12 cellular contexts compared by ENCODE assay signal in genomic region chr19:54152878-54153524, GRCh38. TPM values are rescaled to one million over a fixed set of nuclear protein-coding genes. Genes with fewer than 3 reads are reported as not detected.
DNase-seq lines count a peak whose midpoint lies in the region; ATAC-seq and TF ChIP-seq lines count a peak whose summit lies in the region.
"Had no signal": no experiment of that assay in that cellular context is flagged by ENCODE, and none has a peak within 500 bp of the region (broad histone marks: within the 10 kb centered on the region; RNA-seq: fewer than 3 reads in every experiment).

No MANE protein-coding gene starts in this region.

- no peak overlapping the region for H3K27ac ChIP-seq in GM23338 (ENCODE audit: low read depth)
- H3K27ac ChIP-seq: parathyroid adenoma had no signal

- H3K79me2 ChIP-seq in GM23338 (replicated peaks; ENCODE audit: insufficient read depth), result no peaks in the 10 kb centered on the region; the same call in 1 of the 2 replicates

- H3K27me3 ChIP-seq in GM23338 (ENCODE audit: insufficient read depth), result no peaks in the 10 kb centered on the region

- H3K4me3 Mint-ChIP-seq in activated naive CD4-positive, alpha-beta T cell treated with anti-CD3 and anti-CD28 coated beads for 36 hours, result no peak overlapping the region
- peak overlapping the region; percentile 88 for H3K4me3 Mint-ChIP-seq in endothelial cell (ENCODE audit: unreplicated experiment)
- no peak overlapping the region for H3K4me3 Mint-ChIP-seq in osteocyte (ENCODE audit: unreplicated experiment)
- no peak overlapping the region; the same call in 2 of the 3 replicates for H3K4me3 Mint-ChIP-seq in GM23338
- H3K4me3 Mint-ChIP-seq: activated CD4-positive, alpha-beta memory T cell treated with anti-CD3 and anti-CD28 coated beads for 36 hours had no signal

- peaks cover 27% of the 10 kb centered on the region for H3K36me3 ChIP-seq in GM23338 (ENCODE audit: insufficient read depth)

- peaks cover 21% of the 10 kb centered on the region for H3F3A ChIP-seq in GM23338 (replicated peaks; ENCODE audit: low read depth)

- no peak overlapping the region for H2AFZ ChIP-seq in GM23338
- H2AFZ ChIP-seq: parathyroid adenoma had no signal

- H3K27ac Mint-ChIP-seq in activated naive CD4-positive, alpha-beta T cell treated with anti-CD3 and anti-CD28 coated beads for 36 hours, result peak overlapping the region; percentile 7
- peak overlapping the region; percentile 82 for H3K27ac Mint-ChIP-seq in endothelial cell (ENCODE audit: unreplicated experiment)
- H3K27ac Mint-ChIP-seq in osteocyte (ENCODE audit: unreplicated experiment), result peak overlapping the region; percentile 81
- H3K27ac Mint-ChIP-seq in GM23338, result no peak overlapping the region

- peaks cover 10% of the 10 kb centered on the region; the same call in 1 of the 2 replicates for H4K20me1 ChIP-seq in GM23338 (replicated peaks; ENCODE audit: insufficient read depth)

- TF ChIP-seq CTCF in endothelial cell (IDR thresholded peaks at IDR 0.05; ENCODE audit: unreplicated experiment) (no peak), osteocyte (IDR thresholded peaks at IDR 0.05) (no peak), GM23338 (conservative IDR thresholded peaks at IDR 0.05; ENCODE audit: low read depth in 2 of 2) (no peak)

- H3K4me3 ChIP-seq in GM23338, result no peak overlapping the region
- H3K4me3 ChIP-seq: lung had no signal

- H3K4me1 Mint-ChIP-seq in activated naive CD4-positive, alpha-beta T cell treated with anti-CD3 and anti-CD28 coated beads for 36 hours (ENCODE audit: low read depth), result peaks cover 35% of the 10 kb centered on the region
- peaks cover 17% of the 10 kb centered on the region for H3K4me1 Mint-ChIP-seq in endothelial cell (ENCODE audit: unreplicated experiment)
- H3K4me1 Mint-ChIP-seq in osteocyte (ENCODE audit: unreplicated experiment), result peaks cover 8% of the 10 kb centered on the region
- no peaks in the 10 kb centered on the region; the same call in 2 of the 3 replicates for H3K4me1 Mint-ChIP-seq in GM23338

- no peaks in the 10 kb centered on the region for H3K9me3 Mint-ChIP-seq in activated naive CD4-positive, alpha-beta T cell treated with anti-CD3 and anti-CD28 coated beads for 36 hours
- H3K9me3 Mint-ChIP-seq in endothelial cell (ENCODE audit: unreplicated experiment) (no peaks in the 10 kb centered on the region), osteocyte (ENCODE audit: unreplicated experiment) (no peaks in the 10 kb centered on the region), GM23338 (no peaks in the 10 kb centered on the region; the same call in 2 of the 3 replicates)
- H3K9me3 Mint-ChIP-seq: activated CD4-positive, alpha-beta memory T cell treated with anti-CD3 and anti-CD28 coated beads for 36 hours had no signal

- H3K4me1 ChIP-seq in GM23338 (ENCODE audit: insufficient read depth), result no peaks in the 10 kb centered on the region
- H3K4me1 ChIP-seq: parathyroid adenoma had no signal

- DNase-seq in activated naive CD4-positive, alpha-beta T cell treated with anti-CD3 and anti-CD28 coated beads for 36 hours, result no peak
- no peak for DNase-seq in activated naive CD4-positive, alpha-beta T cell (lab: John Stamatoyannopoulos, UW)
- DNase-seq in endothelial cell (ENCODE audit: low spot score) (no peak), osteocyte (ENCODE audit: extremely low spot score, unreplicated experiment) (no peak), Kasumi-1 (lab: John Stamatoyannopoulos, UW) (no peak), GM23338 (ENCODE audit: low spot score) (no peak)
- DNase-seq: activated CD4-positive, alpha-beta memory T cell treated with anti-CD3 and anti-CD28 coated beads for 36 hours; central memory CD4-positive, alpha-beta T cell; NCI-H510A; T-helper 9 cell had no signal

- no peaks in the 10 kb centered on the region for H3K27me3 Mint-ChIP-seq in activated naive CD4-positive, alpha-beta T cell treated with anti-CD3 and anti-CD28 coated beads for 36 hours (ENCODE audit: low read depth)
- H3K27me3 Mint-ChIP-seq in endothelial cell (ENCODE audit: unreplicated experiment) (peaks cover 11% of the 10 kb centered on the region), osteocyte (ENCODE audit: unreplicated experiment) (no peaks in the 10 kb centered on the region), GM23338 (ENCODE audit: insufficient read depth, low read depth, poor library complexity) (peaks cover 14% of the 10 kb centered on the region)
- H3K27me3 Mint-ChIP-seq: activated CD4-positive, alpha-beta memory T cell treated with anti-CD3 and anti-CD28 coated beads for 36 hours had no signal

- intact Hi-C loops in activated naive CD4-positive, alpha-beta T cell treated with anti-CD3 and anti-CD28 coated beads for 36 hours (cut with micrococcal nuclease), result no loop called here

- CTCF ChIA-PET in activated naive CD4-positive, alpha-beta T cell treated with anti-CD3 and anti-CD28 coated beads for 36 hours (lab: Charles Lee), result no interaction called here

- no peak for ATAC-seq in GM23338

- H3K9me2 ChIP-seq in GM23338 (ENCODE audit: insufficient read depth), result no peaks in the 10 kb centered on the region

- peaks cover 45% of the 10 kb centered on the region for H3K36me3 Mint-ChIP-seq in activated naive CD4-positive, alpha-beta T cell treated with anti-CD3 and anti-CD28 coated beads for 36 hours (ENCODE audit: low read depth)
- peaks cover 39% of the 10 kb centered on the region for H3K36me3 Mint-ChIP-seq in endothelial cell (ENCODE audit: low read depth, unreplicated experiment)
- H3K36me3 Mint-ChIP-seq in osteocyte (ENCODE audit: unreplicated experiment), result peaks cover 45% of the 10 kb centered on the region
- H3K36me3 Mint-ChIP-seq in GM23338 (ENCODE audit: low read depth), result peaks cover 74% of the 10 kb centered on the region

- no peak overlapping the region for H3K4me2 ChIP-seq in GM23338

TF ChIP-seq in GM23338, 12 proteins besides CTCF, POLR2A, EP300 and RAD21:
- TF ChIP-seq STAT1 (IDR thresholded peaks at IDR 0.05; ENCODE audit: unreplicated experiment) (no peak), POLR2AphosphoS5 (IDR thresholded peaks at IDR 0.05; ENCODE audit: low read depth) (no peak), ETS1 (IDR thresholded peaks at IDR 0.05) (no peak), CREB1 (CRISPR knock-in tag; IDR thresholded peaks at IDR 0.05; ENCODE audit: low read depth) (no peak), ZNF331 (CRISPR knock-in tag; IDR thresholded peaks at IDR 0.05; ENCODE audit: low read depth) (no peak), EZH2 (IDR thresholded peaks at IDR 0.05; ENCODE audit: low read depth, unreplicated experiment) (no peak), NANOG (IDR thresholded peaks at IDR 0.05; ENCODE audit: borderline replicate concordance) (no peak)

RNA-seq across cellular contexts. Expression of gene LENG1, which starts 6.5 kb away (rescaled TPM):
- 1 to 10 TPM; 4.7 to 5.6 TPM for total RNA-seq in activated naive CD4-positive, alpha-beta T cell treated with anti-CD3 and anti-CD28 coated beads for 36 hours
- total RNA-seq in endothelial cell (ENCODE audit: unreplicated experiment), result 3.4 TPM
- 5.6 and 7.1 TPM in 2 replicates for total RNA-seq in osteocyte
- total RNA-seq in GM23338 (2014; rRNA removed; shearing (Covaris generic)), result 4.7 TPM in 2 replicates
- polyA plus RNA-seq in GM23338 (2016; fragmentation: Nextera tagmentation; extraction: Ambion mirVana), result 17.2 and 19.3 TPM in 2 replicates

RNA-seq across cellular contexts. Expression of gene CNOT3, which starts 15.4 kb away (rescaled TPM):
- total RNA-seq in activated naive CD4-positive, alpha-beta T cell treated with anti-CD3 and anti-CD28 coated beads for 36 hours, result 10 to 100 TPM; 50.4 to 58.3 TPM
- 62.2 TPM for total RNA-seq in endothelial cell (ENCODE audit: unreplicated experiment)
- 47.1 and 50.5 TPM in 2 replicates for total RNA-seq in osteocyte
- total RNA-seq in GM23338 (2014; rRNA removed; shearing (Covaris generic)), result 47.0 and 61.2 TPM in 2 replicates
- 36.4 and 39.7 TPM in 2 replicates for polyA plus RNA-seq in GM23338 (2016; fragmentation: Nextera tagmentation; extraction: Ambion mirVana)

RNA-seq across cellular contexts. Expression of gene TMC4, which starts 20.0 kb away (rescaled TPM):
- under 1 TPM in 1 of 2 experiments, not detected in 1; 0.24 TPM for total RNA-seq in activated naive CD4-positive, alpha-beta T cell treated with anti-CD3 and anti-CD28 coated beads for 36 hours
- total RNA-seq in endothelial cell (ENCODE audit: unreplicated experiment) (2.6 TPM), osteocyte (2.0 and 2.7 TPM in 2 replicates)
- 0.58 and 2.3 TPM in 2 replicates for total RNA-seq in GM23338 (2014; rRNA removed; shearing (Covaris generic))
- 7.8 and 8.2 TPM in 2 replicates for polyA plus RNA-seq in GM23338 (2016; fragmentation: Nextera tagmentation; extraction: Ambion mirVana)

RNA-seq across cellular contexts. Expression of gene MBOAT7, which starts 36.4 kb away (rescaled TPM):
- total RNA-seq in activated naive CD4-positive, alpha-beta T cell treated with anti-CD3 and anti-CD28 coated beads for 36 hours, result 10 to 100 TPM; 33.7 to 36.1 TPM
- total RNA-seq in endothelial cell (ENCODE audit: unreplicated experiment) (203 TPM), osteocyte (81.8 and 85.2 TPM in 2 replicates)
- total RNA-seq in GM23338 (2014; rRNA removed; shearing (Covaris generic)), result 140 and 184 TPM in 2 replicates
- polyA plus RNA-seq in GM23338 (2016; fragmentation: Nextera tagmentation; extraction: Ambion mirVana), result 73.5 and 77.8 TPM in 2 replicates

RNA-seq across cellular contexts. Expression of gene PRPF31, which starts 37.4 kb away (rescaled TPM):
- total RNA-seq in activated naive CD4-positive, alpha-beta T cell treated with anti-CD3 and anti-CD28 coated beads for 36 hours, result 10 to 100 TPM; 67.5 to 71.8 TPM
- 71.7 TPM for total RNA-seq in endothelial cell (ENCODE audit: unreplicated experiment)
- 68.4 and 68.9 TPM in 2 replicates for total RNA-seq in osteocyte
- 79.3 and 83.3 TPM in 2 replicates for total RNA-seq in GM23338 (2014; rRNA removed; shearing (Covaris generic))
- 86.3 and 94.2 TPM in 2 replicates for polyA plus RNA-seq in GM23338 (2016; fragmentation: Nextera tagmentation; extraction: Ambion mirVana)
